In the genomic region with DNA sequence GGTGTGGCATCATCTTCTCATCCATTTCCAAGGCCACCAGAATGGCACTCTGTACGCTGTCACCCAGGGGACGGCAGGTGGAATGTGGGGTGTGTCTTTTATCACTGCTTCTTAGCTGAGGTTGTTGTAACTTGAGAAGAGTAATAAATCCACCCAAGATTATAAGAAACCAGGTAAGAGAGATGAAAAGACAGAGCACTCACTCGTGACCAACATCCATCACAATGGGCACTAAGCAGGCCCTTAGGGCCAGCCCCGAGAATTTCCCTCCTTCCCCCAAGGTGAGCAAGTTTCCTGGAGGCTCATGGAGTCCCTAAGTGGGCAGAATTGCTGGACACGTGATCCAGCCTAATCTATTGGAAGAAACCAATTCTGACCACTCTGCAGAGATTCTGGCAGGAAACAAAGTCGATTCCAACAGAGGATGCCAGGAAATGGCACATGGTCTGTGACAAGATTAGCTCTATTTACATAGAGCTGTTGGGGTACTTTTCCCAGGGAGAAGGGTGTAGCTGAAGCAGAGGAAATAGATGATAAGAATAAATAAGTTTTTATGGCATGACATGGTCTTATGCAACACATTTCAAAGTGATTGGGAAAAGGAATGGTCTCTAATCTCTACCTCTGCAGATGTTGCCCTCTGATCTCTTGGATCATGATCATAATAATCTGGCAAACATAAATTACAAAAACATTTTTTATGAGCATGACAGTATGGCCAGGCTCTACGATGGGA, we compare ENCODE assay signal across 28 cellular contexts. TPM values are rescaled to one million over a fixed set of nuclear protein-coding genes. Genes with fewer than 3 reads are reported as not detected.
DNase-seq lines count a peak whose midpoint lies in the region; ATAC-seq, FAIRE-seq and TF ChIP-seq lines count a peak whose summit lies in the region.
"Had no signal": no experiment of that assay in that cellular context is flagged by ENCODE, and none has a peak within 500 bp of the region (broad histone marks: within the 10 kb centered on the region; RNA-seq: fewer than 3 reads in every experiment).

No MANE protein-coding gene starts in this region.

- H3K79me2 ChIP-seq in HepG2 (ENCODE audit: insufficient read depth, low read length) = no peaks in the 10 kb centered on the region

- H3K36me3 ChIP-seq in liver (ENCODE audit: control insufficient read depth in 4 of 4, insufficient read depth in 3 of 4, low read depth in 1 of 4, low read length in 3 of 4) = no peaks in the 10 kb centered on the region
- no peaks in the 10 kb centered on the region for H3K36me3 ChIP-seq in HepG2 (replicated peaks in 1 of 2; ENCODE audit: control insufficient read depth in 1 of 2, insufficient read depth in 2 of 2, low read length in 2 of 2)
- H3K36me3 ChIP-seq in A673 (ENCODE audit: insufficient read depth, low read length, poor library complexity, severe bottlenecking) = no peaks in the 10 kb centered on the region
- H3K36me3 ChIP-seq: heart right ventricle, neutrophil, stomach, tibial artery, WERI-Rb-1 had no signal

- intact Hi-C loops in HepG2 (cut with micrococcal nuclease; ENCODE audit: unreplicated experiment) = no loop called here
- intact Hi-C loops in A673 (cut with micrococcal nuclease; ENCODE audit: unreplicated experiment) = no loop called here

- in situ Hi-C loops in HepG2 (cut with HindIII; ENCODE audit: extremely low pct_ligation_motif_present, low pct_unique_long_range_greater_than_20kb) = no loop called here

- ATAC-seq in HepG2 (no peak), HG02759 (IDR thresholded peaks at IDR 0.05; ENCODE audit: unreplicated experiment) (no peak)
- ATAC-seq: heart right ventricle, psoas muscle had no signal

- H3K4me3 ChIP-seq in liver (ENCODE audit: low read depth in 1 of 3, low read length in 3 of 3) (no peak overlapping the region), HepG2 (replicated peaks in 1 of 3; ENCODE audit: insufficient read depth in 1 of 3, low read depth in 2 of 3, low read length in 3 of 3) (no peak overlapping the region), A673 (ENCODE audit: low read depth, low read length, poor library complexity, severe bottlenecking) (no peak overlapping the region)
- H3K4me3 ChIP-seq: heart right ventricle, psoas muscle, stomach, tibial artery had no signal

- TF ChIP-seq CTCF in liver (IDR thresholded peaks at IDR 0.05; ENCODE audit: low read depth, low read length, missing input control) (no peak), HepG2 (CRISPR knock-in tag; IDR thresholded peaks at IDR 0.05) (no peak), A673 (conservative IDR thresholded peaks at IDR 0.05; ENCODE audit: low read depth, low read length) (no peak)

- H3K27me3 ChIP-seq in liver (ENCODE audit: control insufficient read depth in 4 of 4, insufficient read depth in 4 of 4, low read length in 3 of 4) (no peaks in the 10 kb centered on the region), HepG2 (ENCODE audit: control insufficient read depth in 1 of 2, insufficient read depth in 2 of 2, low read length in 2 of 2) (peaks cover 0 to 50% of the 10 kb centered on the region in 2 experiments; a peak in 4 of 5 replicates), A673 (replicated peaks; ENCODE audit: insufficient read depth, low read depth, low read length, poor library complexity) (no peaks in the 10 kb centered on the region)

- TF ChIP-seq EP300 in HepG2 (IDR thresholded peaks at IDR 0.05; ENCODE audit: low read depth in 2 of 2, low read length in 2 of 2) = no peak
- TF ChIP-seq EP300 in HepG2 (CRISPR knock-in tag; IDR thresholded peaks at IDR 0.05; ENCODE audit: borderline replicate concordance) = no peak

- no peak for FAIRE-seq in HepG2 (lab: Jason Lieb, UNC)
- FAIRE-seq: A204.1 had no signal

- no peak for DNase-seq in HepG2 (ENCODE audit: low spot score)
- DNase-seq in activated CD8-positive, alpha-beta memory T cell treated with anti-CD3 and anti-CD28 coated beads, Interleukin-2, amount 50 U/mL, for 48 hours = peak; percentile 10
- DNase-seq in islet precursor cell = peak; percentile 28
- no peak for DNase-seq in A673 (ENCODE audit: low spot score)
- DNase-seq in GM19240 (ENCODE audit: insufficient read length, low spot score) = no peak
- DNase-seq in occipital lobe (lab: John Stamatoyannopoulos, UW) = no peak
- DNase-seq: activated CD4-positive, alpha-beta T cell treated with anti-CD3 and anti-CD28 coated beads, Interleukin-2, amount 10 ng/mL, durations not matched to agents 24 days and 14 days; activated naive CD4-positive, alpha-beta T cell treated with Interleukin-2 at 50 U/mL for 16 hours; AML-193; CD4-positive, alpha-beta T cell; cerebellar nuclear complex; H7; heart right ventricle; naive B cell; NCI-H1436; NCI-H510A; psoas muscle; SK-N-SH; T-helper 17 cell; tibial artery; WERI-Rb-1 had no signal

- peaks cover 0 to 8% (median 4%) of the 10 kb centered on the region in 4 donors for H3K4me1 ChIP-seq in liver (ENCODE audit: control insufficient read depth in 4 of 4, insufficient read depth in 4 of 4, low read length in 3 of 4)
- no peaks in the 10 kb centered on the region for H3K4me1 ChIP-seq in HepG2 (ENCODE audit: insufficient read depth, low read length)
- no peaks in the 10 kb centered on the region for H3K4me1 ChIP-seq in A673 (ENCODE audit: insufficient read depth, low read length, poor library complexity, severe bottlenecking)
- H3K4me1 ChIP-seq: psoas muscle, stomach, tibial artery had no signal

- POLR2A ChIA-PET in HepG2 (lab: Yijun Ruan, JAX) = no interaction called here
- POLR2A ChIA-PET in A673 (lab: Charles Lee; ENCODE audit: low non-redundant PET) = no interaction called here

- TF ChIP-seq POLR2A in HepG2 (IDR thresholded peaks at IDR 0.05; ENCODE audit: insufficient read depth in 1 of 2, low read depth in 2 of 2, low read length in 2 of 2) = no peak

- TF ChIP-seq RAD21 in liver (IDR thresholded peaks at IDR 0.05) (no peak), HepG2 (CRISPR knock-in tag; IDR thresholded peaks at IDR 0.05) (no peak)

- WGBS in liver = 66% methylated on average over 7 of the region's 7 CpGs
- WGBS in HepG2 (ENCODE audit: low lambda C conversion rate) = 15% methylated on average over 7 of the region's 7 CpGs

- H3K9ac ChIP-seq in liver (ENCODE audit: low read depth in 1 of 2, low read length in 2 of 2) (no peak overlapping the region), HepG2 (ENCODE audit: insufficient read depth, low read depth, low read length) (no peak overlapping the region)
- H3K9ac ChIP-seq: SK-N-SH had no signal

- no peaks in the 10 kb centered on the region for H4K20me1 ChIP-seq in HepG2 (ENCODE audit: insufficient read depth, low read length)

- no TSS peak for BruUV-seq in HepG2 (replicated peaks; lab: Mats Ljungman, UMichigan)
- no TSS peak for BruUV-seq in A673 (replicated peaks; lab: Mats Ljungman, UMichigan)

- H3K27ac ChIP-seq in liver (ENCODE audit: low read depth in 1 of 2, low read length in 2 of 2) = no peak overlapping the region
- no peak overlapping the region for H3K27ac ChIP-seq in HepG2 (ENCODE audit: extremely low read length, insufficient read depth, low read length)
- no peak overlapping the region for H3K27ac ChIP-seq in A673 (ENCODE audit: low read depth, low read length, poor library complexity, severe bottlenecking)
- H3K27ac ChIP-seq: heart right ventricle, neutrophil, psoas muscle, stomach, tibial artery, WERI-Rb-1 had no signal

- H3K9me3 ChIP-seq in liver (ENCODE audit: control insufficient read depth in 4 of 4, low read length in 3 of 4) (no peaks in the 10 kb centered on the region), HepG2 (ENCODE audit: low read length) (no peaks in the 10 kb centered on the region), A673 (ENCODE audit: low read depth, low read length, poor library complexity, severe bottlenecking) (no peaks in the 10 kb centered on the region)
- H3K9me3 ChIP-seq: heart right ventricle, neutrophil, psoas muscle, SK-N-SH, stomach, tibial artery had no signal

- H2AFZ ChIP-seq in HepG2 (ENCODE audit: low read length) = no peak overlapping the region

- CTCF ChIA-PET in HepG2 (lab: Yijun Ruan, JAX; ENCODE audit: low intra/inter-chr PET ratio, low total read pairs) (no interaction called here), A673 (lab: Charles Lee) (no interaction called here)

- H3K4me2 ChIP-seq in HepG2 (ENCODE audit: low read depth, low read length) = no peak overlapping the region
- H3K4me2 ChIP-seq: SK-N-SH had no signal

TF ChIP-seq in liver, 16 proteins besides CTCF, POLR2A, EP300 and RAD21 (continues in another document):
- TF ChIP-seq EGR1 (IDR thresholded peaks at IDR 0.05; ENCODE audit: low read depth in 2 of 2) (no peak), YY1 (IDR thresholded peaks at IDR 0.05) (no peak), FOXA1 (IDR thresholded peaks at IDR 0.05) (no peak), NR2F2 (IDR thresholded peaks at IDR 0.05) (peak; percentile 27)

TF ChIP-seq in HepG2, 621 proteins besides CTCF, POLR2A, EP300 and RAD21 (continues in another document):
- TF ChIP-seq ZMYM4 (CRISPR knock-in tag; IDR thresholded peaks at IDR 0.05) = no peak
- TF ChIP-seq ZFAT (CRISPR knock-in tag; conservative IDR thresholded peaks at IDR 0.05) = no peak

RNA-seq across cellular contexts. Expression of gene SLC6A20, which starts 22.5 kb away (rescaled TPM):
- total RNA-seq in liver (under 1 TPM in 1 of 2 donors, not detected in 1; 0.08 TPM), HepG2 (2016; rRNA removed; fragmentation: Illumina TruSeq; extraction: Trizol) (not detected in 2 replicates), A673 (2021) (not detected in 2 replicates), occipital lobe (2.7 TPM)
- polyA plus RNA-seq in liver (under 1 TPM; 0.10 to 0.16 TPM), HepG2 (2011; rRNA removed) (0.04 TPM in 1 of 2 replicates, not detected in the other)
- not detected in 2 replicates for total RNA-seq in HepG2 (2016; cell fraction: cytosol; rRNA removed; fragmentation: Illumina TruSeq; extraction: Trizol; ENCODE audit: low read depth)
- not detected in 2 replicates for total RNA-seq in HepG2 (2016; cell fraction: insoluble cytoplasmic fraction; rRNA removed; fragmentation: Illumina TruSeq; extraction: Trizol)
- not detected in 2 replicates for total RNA-seq in HepG2 (2016; cell fraction: membrane; rRNA removed; fragmentation: Illumina TruSeq; extraction: Trizol)
- not detected in 2 replicates for total RNA-seq in HepG2 (2016; cell fraction: nucleus; rRNA removed; fragmentation: Illumina TruSeq; extraction: Trizol)
- polyA plus RNA-seq in HepG2 (2011; cell fraction: cytosol; rRNA removed) = not detected in 2 replicates
- not detected in 2 replicates for polyA plus RNA-seq in HepG2 (2011; cell fraction: nucleus; rRNA removed)
- polyA plus RNA-seq in HepG2 (2012) = not detected in 2 replicates
- polyA plus RNA-seq in HepG2 (2016; cell fraction: cytosol; fragmentation: Illumina TruSeq; extraction: Trizol; ENCODE audit: low read depth) = not detected in 2 replicates
- polyA plus RNA-seq in HepG2 (2016; cell fraction: insoluble cytoplasmic fraction; fragmentation: Illumina TruSeq; extraction: Trizol; ENCODE audit: low read depth) = not detected in 2 replicates
- not detected in 2 replicates for polyA plus RNA-seq in HepG2 (2016; cell fraction: membrane; fragmentation: Illumina TruSeq; extraction: Trizol; ENCODE audit: low read depth)
- polyA plus RNA-seq in HepG2 (2016; cell fraction: nucleus; fragmentation: Illumina TruSeq; extraction: Trizol; ENCODE audit: insufficient read depth, low read depth) = not detected in 2 replicates
- not detected in 2 replicates for polyA minus RNA-seq in HepG2 (2011; rRNA and poly(A)+ RNA removed; ENCODE audit: low replicate concordance)
- polyA minus RNA-seq in HepG2 (2011; cell fraction: cytosol; rRNA and poly(A)+ RNA removed) = not detected in 2 replicates
- polyA minus RNA-seq in HepG2 (2011; cell fraction: nucleus; rRNA and poly(A)+ RNA removed) = not detected in 2 replicates
- total RNA-seq: activated CD4-positive, alpha-beta T cell treated with anti-CD3 and anti-CD28 coated beads, Interleukin-2, amount 10 ng/mL, durations not matched to agents 24 days and 14 days; CD4-positive, alpha-beta T cell; HT1080; OCI-LY7 had no signal
- polyA plus RNA-seq: SK-N-SH had no signal

Comparison
In these comparisons a context has a peak if more than half of its experiments do, and no peak if none do; other contexts are left out.
1. DNase-seq: peak in activated CD8-positive, alpha-beta memory T cell treated with anti-CD3 and anti-CD28 coated beads, Interleukin-2, amount 50 U/mL, for 48 hours (single experiment) and islet precursor cell (single experiment); none in HepG2 (single experiment), A673 (single experiment), GM19240 (single experiment) and occipital lobe (single experiment).